ENCODE assay signal across 12 cellular contexts in genomic region chr5:146238973-146239372, GRCh38. TPM values are rescaled to one million over a fixed set of nuclear protein-coding genes. Genes with fewer than 3 reads are reported as not detected.
DNase-seq lines count a peak whose midpoint lies in the region; ATAC-seq and TF ChIP-seq lines count a peak whose summit lies in the region.
"Had no signal": no experiment of that assay in that cellular context is flagged by ENCODE, and none has a peak within 500 bp of the region (broad histone marks: within the 10 kb centered on the region; RNA-seq: fewer than 3 reads in every experiment).

No MANE protein-coding gene starts in this region.

- no peak for DNase-seq in activated naive CD8-positive, alpha-beta T cell treated with anti-CD3 and anti-CD28 coated beads, Interleukin-2, amount 50 U/mL, for 24 hours
- DNase-seq in naive thymus-derived CD8-positive, alpha-beta T cell: no peak
- DNase-seq in NCI-H748 treated with DMSO at 0.1 percent for 48 hours (lab: John Stamatoyannopoulos, UW): no peak
- DNase-seq: activated CD4-positive, alpha-beta T cell treated with anti-CD3 and anti-CD28 coated beads for 1 hour; CD4-positive, alpha-beta T cell had no signal

- no peak overlapping the region for H3K27ac Mint-ChIP-seq in activated naive CD8-positive, alpha-beta T cell treated with anti-CD3 and anti-CD28 coated beads, Interleukin-2, amount 50 U/mL, for 24 hours
- H3K27ac Mint-ChIP-seq in naive thymus-derived CD8-positive, alpha-beta T cell: no peak overlapping the region
- H3K27ac Mint-ChIP-seq: CD4-positive, alpha-beta T cell; mesothelial cell of epicardium had no signal

- H3K27me3 Mint-ChIP-seq in activated naive CD8-positive, alpha-beta T cell treated with anti-CD3 and anti-CD28 coated beads, Interleukin-2, amount 50 U/mL, for 24 hours: no peaks in the 10 kb centered on the region
- H3K27me3 Mint-ChIP-seq in naive thymus-derived CD8-positive, alpha-beta T cell: no peaks in the 10 kb centered on the region
- H3K27me3 Mint-ChIP-seq: CD4-positive, alpha-beta T cell had no signal

- ATAC-seq in GM18502 (IDR thresholded peaks at IDR 0.05; ENCODE audit: poor library complexity, unreplicated experiment) (peak; percentile 60), GM19468 (IDR thresholded peaks at IDR 0.05; ENCODE audit: extremely low read depth, unreplicated experiment) (peak; percentile 19), HG03103 (IDR thresholded peaks at IDR 0.05; ENCODE audit: low read depth, unreplicated experiment) (peak; percentile 57), SK-N-SH treated with all-trans-retinoic acid at 6 μM for 48 hours (no peak), GM18873 (IDR thresholded peaks at IDR 0.05; ENCODE audit: low FRiP score, unreplicated experiment) (no peak)
- peak; percentile 92 for ATAC-seq in activated naive CD8-positive, alpha-beta T cell treated with anti-CD3 and anti-CD28 coated beads, Interleukin-2, amount 50 U/mL, for 24 hours
- no peak for ATAC-seq in naive thymus-derived CD8-positive, alpha-beta T cell
- ATAC-seq: Right ventricle myocardium inferior had no signal

- H3K36me3 Mint-ChIP-seq in activated naive CD8-positive, alpha-beta T cell treated with anti-CD3 and anti-CD28 coated beads, Interleukin-2, amount 50 U/mL, for 24 hours (ENCODE audit: low read depth): peaks cover 33% of the 10 kb centered on the region
- H3K36me3 Mint-ChIP-seq in naive thymus-derived CD8-positive, alpha-beta T cell: peaks cover 5 to 79% (median 22%) of the 10 kb centered on the region in 3 donors

- H3K9me3 Mint-ChIP-seq in activated naive CD8-positive, alpha-beta T cell treated with anti-CD3 and anti-CD28 coated beads, Interleukin-2, amount 50 U/mL, for 24 hours: no peaks in the 10 kb centered on the region
- no peaks in the 10 kb centered on the region for H3K9me3 Mint-ChIP-seq in naive thymus-derived CD8-positive, alpha-beta T cell
- H3K9me3 Mint-ChIP-seq: CD4-positive, alpha-beta T cell; mesothelial cell of epicardium had no signal

- H3K4me3 Mint-ChIP-seq in activated naive CD8-positive, alpha-beta T cell treated with anti-CD3 and anti-CD28 coated beads, Interleukin-2, amount 50 U/mL, for 24 hours: no peak overlapping the region
- no peak overlapping the region for H3K4me3 Mint-ChIP-seq in naive thymus-derived CD8-positive, alpha-beta T cell
- H3K4me3 Mint-ChIP-seq: CD4-positive, alpha-beta T cell; mesothelial cell of epicardium had no signal

- peaks cover 17% of the 10 kb centered on the region for H3K4me1 Mint-ChIP-seq in activated naive CD8-positive, alpha-beta T cell treated with anti-CD3 and anti-CD28 coated beads, Interleukin-2, amount 50 U/mL, for 24 hours
- H3K4me1 Mint-ChIP-seq in naive thymus-derived CD8-positive, alpha-beta T cell: peaks cover 0 to 8% (median 4%) of the 10 kb centered on the region in 4 donors
- H3K4me1 Mint-ChIP-seq: mesothelial cell of epicardium had no signal

- POLR2A ChIA-PET in naive thymus-derived CD8-positive, alpha-beta T cell (lab: Charles Lee): interaction anchor here (0.5 kb wide), 1 partner anchor 41 kb away, joined by 5 read pairs; no protein-coding TSS in a partner anchor

TF ChIP-seq in SK-N-SH treated with all-trans-retinoic acid at 6 μM for 48 hours, 23 proteins besides CTCF, POLR2A, EP300 and RAD21:
- TF ChIP-seq OSR1 (CRISPR knock-in tag; IDR thresholded peaks at IDR 0.05) (no peak), GLIS3 (CRISPR knock-in tag; IDR thresholded peaks at IDR 0.05) (no peak), TOX (CRISPR knock-in tag; IDR thresholded peaks at IDR 0.05; ENCODE audit: borderline replicate concordance) (no peak), RARB (CRISPR knock-in tag; IDR thresholded peaks at IDR 0.05) (no peak), TCF4 (CRISPR knock-in tag; IDR thresholded peaks at IDR 0.05; ENCODE audit: borderline replicate concordance) (no peak)
TF ChIP-seq in SK-N-SH treated with all-trans-retinoic acid at 6 μM for 48 hours: peak in this region for 0.

RNA-seq across cellular contexts. Expression of gene RBM27, which starts 35.6 kb away (rescaled TPM):
- 10 to 100 TPM; 31.5 to 34.7 TPM for total RNA-seq in naive thymus-derived CD8-positive, alpha-beta T cell
- polyA plus RNA-seq in naive thymus-derived CD8-positive, alpha-beta T cell: 1 to 10 TPM; 5.7 to 7.5 (median 6.6) TPM

RNA-seq across cellular contexts. Expression of gene LARS1, which starts 56.5 kb away (rescaled TPM):
- total RNA-seq in naive thymus-derived CD8-positive, alpha-beta T cell: 100 to 1,000 TPM; 178 to 187 TPM
- 100 to 1,000 TPM in 2 of 3 donors, 10 to 100 TPM in 1; 72.5 to 133 (median 110) TPM for polyA plus RNA-seq in naive thymus-derived CD8-positive, alpha-beta T cell

Comparison
In these comparisons a context has a peak if more than half of its experiments do, and no peak if none do; other contexts are left out.
1. ATAC-seq: peak in GM18502 (single experiment), GM19468 (single experiment), HG03103 (single experiment) and activated naive CD8-positive, alpha-beta T cell treated with anti-CD3 and anti-CD28 coated beads, Interleukin-2, amount 50 U/mL, for 24 hours (single experiment); none in naive thymus-derived CD8-positive, alpha-beta T cell (0 of 2), SK-N-SH treated with all-trans-retinoic acid at 6 μM for 48 hours (single experiment) and GM18873 (single experiment).